Comparison of ENCODE assay signal across 29 cellular contexts in genomic region chr10:36519909-36520308, GRCh38.
"Had no signal": no experiment of that assay in that cellular context is flagged by ENCODE, and none has a peak within 500 bp of the region (broad histone marks: within the 10 kb centered on the region; RNA-seq: fewer than 3 reads in every experiment).

No MANE protein-coding gene starts in this region.

- ATAC-seq: effector memory CD8-positive, alpha-beta T cell; esophagus mucosa; foreskin keratinocyte; gastrocnemius medialis; gastroesophageal sphincter; heart left ventricle; heart right ventricle had no signal

- FAIRE-seq: colon, endometrium, endothelial cell of umbilical vein, frontal cortex had no signal

- H3K4me3 ChIP-seq: colonic mucosa, coronary artery, dorsolateral prefrontal cortex, esophagus muscularis mucosa, esophagus squamous epithelium, gastrocnemius medialis, gastroesophageal sphincter, heart left ventricle, heart right ventricle had no signal

- H3K36me3 ChIP-seq: colonic mucosa, esophagus muscularis mucosa, esophagus squamous epithelium, gastrocnemius medialis, gastroesophageal sphincter, heart left ventricle, heart right ventricle had no signal

- H3K4me3 Mint-ChIP-seq: dendritic cell treated with granulocyte-macrophage colony-stimulating factor and Interleukin-4, amounts not matched to agents 40 ng/mL and 50 ng/mL, for 4 days; effector memory CD8-positive, alpha-beta T cell; endodermal cell had no signal

- H3K27ac Mint-ChIP-seq: dendritic cell treated with granulocyte-macrophage colony-stimulating factor and Interleukin-4, amounts not matched to agents 40 ng/mL and 50 ng/mL, for 4 days; effector memory CD8-positive, alpha-beta T cell; endodermal cell had no signal

- H3K27ac ChIP-seq: colonic mucosa, coronary artery, dorsolateral prefrontal cortex, epithelial cell of prostate, esophagus muscularis mucosa, esophagus squamous epithelium, foreskin keratinocyte, gastrocnemius medialis, gastroesophageal sphincter, heart left ventricle, heart right ventricle had no signal

- H3K27me3 Mint-ChIP-seq: dendritic cell treated with granulocyte-macrophage colony-stimulating factor and Interleukin-4, amounts not matched to agents 40 ng/mL and 50 ng/mL, for 4 days; effector memory CD8-positive, alpha-beta T cell had no signal

- H3K9me3 ChIP-seq: colonic mucosa, gastrocnemius medialis had no signal

- H3K4me1 Mint-ChIP-seq: endodermal cell had no signal

- H3K4me1 ChIP-seq: colonic mucosa, esophagus muscularis mucosa, esophagus squamous epithelium, foreskin keratinocyte, gastrocnemius medialis, gastroesophageal sphincter, heart left ventricle, heart right ventricle had no signal

- DNase-seq: colonic mucosa; cortex of kidney; dermis blood vessel endothelial cell; dorsolateral prefrontal cortex; effector CD4-positive, alpha-beta T cell; effector CD8-positive, alpha-beta T cell; effector memory CD4-positive, alpha-beta T cell; effector memory CD8-positive, alpha-beta T cell; endodermal cell; erythroblast; esophagus squamous epithelium; foreskin fibroblast; foreskin keratinocyte; foreskin melanocyte; gastrocnemius medialis; glutamatergic neuron; head of caudate nucleus; heart left ventricle; heart right ventricle had no signal

- H3K27me3 ChIP-seq: colonic mucosa, dorsolateral prefrontal cortex, esophagus muscularis mucosa, esophagus squamous epithelium, foreskin keratinocyte, gastrocnemius medialis, gastroesophageal sphincter, heart left ventricle, heart right ventricle had no signal
